8 cellular contexts compared by ENCODE assay signal in genomic region chr19:42284066-42284501, GRCh38. TPM values are rescaled to one million over a fixed set of nuclear protein-coding genes. Genes with fewer than 3 reads are reported as not detected.
A peak's percentile ranks its signal among the peaks of the same experiment; 100 is the strongest.
DNase-seq lines count a peak whose midpoint lies in the region; ATAC-seq and TF ChIP-seq lines count a peak whose summit lies in the region.

No MANE protein-coding gene starts in this region.

- no peak for TF ChIP-seq CTCF in epithelial cell of proximal tubule (conservative IDR thresholded peaks at IDR 0.05; ENCODE audit: low read depth, low read length)

- ATAC-seq in GM18520 (IDR thresholded peaks at IDR 0.05; ENCODE audit: unreplicated experiment) (peak; percentile 22), HG03039 (IDR thresholded peaks at IDR 0.05; ENCODE audit: unreplicated experiment) (peak; percentile 29)
- peak; percentile 4 to 28 for ATAC-seq in stimulated activated naive B cell treated with anti-CD40 and anti-IgM and Interleukin-4, amounts not matched to agents 10 μg/mL and 1 μg/mL and 100 μg/mL, for 72 hours (replicated peaks)

- CTCF ChIA-PET in activated CD4-positive, alpha-beta memory T cell treated with anti-CD3 and anti-CD28 coated beads for 36 hours (lab: Charles Lee): interaction anchor here (0.6 to 2.8 kb wide), 2 partner anchors 12 to 46 kb away, joined by 3 to 12 read pairs; no protein-coding TSS in a partner anchor

- H3K4me3 ChIP-seq in epithelial cell of proximal tubule (ENCODE audit: low read depth, low read length): peak overlapping the region; percentile 26

- intact Hi-C loops in activated CD4-positive, alpha-beta memory T cell treated with anti-CD3 and anti-CD28 coated beads for 36 hours (cut with micrococcal nuclease): loop anchor here (2.0 kb wide), 1 partner anchor 85 kb away; no protein-coding TSS in a partner anchor

- peaks cover 6% of the 10 kb centered on the region for H3K36me3 Mint-ChIP-seq in activated CD4-positive, alpha-beta memory T cell treated with anti-CD3 and anti-CD28 coated beads for 36 hours
- peaks cover 6 to 14% of the 10 kb centered on the region in 2 donors for H3K36me3 Mint-ChIP-seq in stimulated activated naive B cell treated with anti-CD40 and anti-IgM and Interleukin-4, amounts not matched to agents 10 μg/mL and 1 μg/mL and 100 μg/mL, for 72 hours

- H3K4me3 Mint-ChIP-seq in activated CD4-positive, alpha-beta memory T cell treated with anti-CD3 and anti-CD28 coated beads for 36 hours: no peak overlapping the region
- no peak overlapping the region for H3K4me3 Mint-ChIP-seq in stimulated activated naive B cell treated with anti-CD40 and anti-IgM and Interleukin-4, amounts not matched to agents 10 μg/mL and 1 μg/mL and 100 μg/mL, for 72 hours

- DNase-seq in Ammon's horn (ENCODE audit: low spot score) (peak; percentile 83), NCI-H345 (lab: John Stamatoyannopoulos, UW) (peak; percentile 74), epithelial cell of proximal tubule (ENCODE audit: low read depth) (no peak), myocyte (ENCODE audit: low read depth) (peak; percentile 77)
- DNase-seq in activated CD4-positive, alpha-beta memory T cell treated with anti-CD3 and anti-CD28 coated beads for 36 hours: peak; percentile 85
- DNase-seq in stimulated activated naive B cell treated with anti-CD40 and anti-IgM and Interleukin-4, amounts not matched to agents 10 μg/mL and 1 μg/mL and 100 μg/mL, for 72 hours: peak; percentile 75

- H3K9me3 Mint-ChIP-seq in activated CD4-positive, alpha-beta memory T cell treated with anti-CD3 and anti-CD28 coated beads for 36 hours: no peaks in the 10 kb centered on the region
- H3K9me3 Mint-ChIP-seq in stimulated activated naive B cell treated with anti-CD40 and anti-IgM and Interleukin-4, amounts not matched to agents 10 μg/mL and 1 μg/mL and 100 μg/mL, for 72 hours: no peaks in the 10 kb centered on the region

- peaks cover 38% of the 10 kb centered on the region for H3K4me1 Mint-ChIP-seq in activated CD4-positive, alpha-beta memory T cell treated with anti-CD3 and anti-CD28 coated beads for 36 hours (ENCODE audit: low read depth)
- peaks cover 34 to 38% of the 10 kb centered on the region in 2 donors for H3K4me1 Mint-ChIP-seq in stimulated activated naive B cell treated with anti-CD40 and anti-IgM and Interleukin-4, amounts not matched to agents 10 μg/mL and 1 μg/mL and 100 μg/mL, for 72 hours

- H3K27me3 Mint-ChIP-seq in activated CD4-positive, alpha-beta memory T cell treated with anti-CD3 and anti-CD28 coated beads for 36 hours: no peaks in the 10 kb centered on the region
- no peaks in the 10 kb centered on the region for H3K27me3 Mint-ChIP-seq in stimulated activated naive B cell treated with anti-CD40 and anti-IgM and Interleukin-4, amounts not matched to agents 10 μg/mL and 1 μg/mL and 100 μg/mL, for 72 hours

- no peak overlapping the region for H3K27ac Mint-ChIP-seq in activated CD4-positive, alpha-beta memory T cell treated with anti-CD3 and anti-CD28 coated beads for 36 hours
- H3K27ac Mint-ChIP-seq in stimulated activated naive B cell treated with anti-CD40 and anti-IgM and Interleukin-4, amounts not matched to agents 10 μg/mL and 1 μg/mL and 100 μg/mL, for 72 hours: no peak overlapping the region

- POLR2A ChIA-PET in activated CD4-positive, alpha-beta memory T cell treated with anti-CD3 and anti-CD28 coated beads for 36 hours (lab: Charles Lee): interaction anchor here (1.3 to 1.9 kb wide), 3 partner anchors 42 to 151 kb away, joined by 3 to 7 read pairs (median 4); partner anchors contain the start of genes GSK3A and POU2F2

RNA-seq across cellular contexts. Expression of gene CIC, which starts 15.0 kb away (rescaled TPM):
- total RNA-seq in activated CD4-positive, alpha-beta memory T cell treated with anti-CD3 and anti-CD28 coated beads for 36 hours: 10 to 100 TPM; 56.9 to 64.2 TPM
- total RNA-seq in epithelial cell of proximal tubule (49.3 and 63.9 TPM in 2 replicates), myocyte (38.8 and 49.0 TPM in 2 replicates)
- 55.5 TPM for polyA plus RNA-seq in myocyte (2012)

RNA-seq across cellular contexts. Expression of gene PRR19, which starts 17.8 kb away (rescaled TPM):
- total RNA-seq in activated CD4-positive, alpha-beta memory T cell treated with anti-CD3 and anti-CD28 coated beads for 36 hours: under 1 TPM; 0.61 to 0.81 TPM
- total RNA-seq in epithelial cell of proximal tubule (0.23 and 2.7 TPM in 2 replicates), myocyte (1.1 and 2.6 TPM in 2 replicates)
- polyA plus RNA-seq in myocyte (2012): 0.66 TPM

RNA-seq across cellular contexts. Expression of gene PAFAH1B3, which starts 18.3 kb away (rescaled TPM):
- total RNA-seq in activated CD4-positive, alpha-beta memory T cell treated with anti-CD3 and anti-CD28 coated beads for 36 hours: 10 to 100 TPM; 46.6 to 54.7 TPM
- total RNA-seq in epithelial cell of proximal tubule: 157 and 183 TPM in 2 replicates
- 21.7 and 29.1 TPM in 2 replicates for total RNA-seq in myocyte
- polyA plus RNA-seq in myocyte (2012): 14.9 TPM

RNA-seq across cellular contexts. Expression of gene TMEM145, which starts 29.0 kb away (rescaled TPM):
- total RNA-seq in activated CD4-positive, alpha-beta memory T cell treated with anti-CD3 and anti-CD28 coated beads for 36 hours: under 1 TPM in 1 of 2 experiments, not detected in 1; 0.29 TPM
- 0.63 TPM in 1 of 2 replicates, not detected in the other for total RNA-seq in epithelial cell of proximal tubule
- 1.6 TPM in 1 of 2 replicates, not detected in the other for total RNA-seq in myocyte
- 0.21 TPM for polyA plus RNA-seq in myocyte (2012)

RNA-seq across cellular contexts. Expression of gene ERF, which starts 29.2 kb away (rescaled TPM):
- total RNA-seq in activated CD4-positive, alpha-beta memory T cell treated with anti-CD3 and anti-CD28 coated beads for 36 hours: 10 to 100 TPM; 43.1 to 56.5 TPM
- total RNA-seq in epithelial cell of proximal tubule (36.3 and 48.6 TPM in 2 replicates), myocyte (44.6 and 55.2 TPM in 2 replicates)
- 65.4 TPM for polyA plus RNA-seq in myocyte (2012)
